Comparison of ENCODE assay signal across 30 cellular contexts in genomic region chr12:94743174-94743573, GRCh38.
"Had no signal": no experiment of that assay in that cellular context is flagged by ENCODE, and none has a peak within 500 bp of the region (broad histone marks: within the 10 kb centered on the region; RNA-seq: fewer than 3 reads in every experiment).

No MANE protein-coding gene starts in this region.

- ATAC-seq: activated CD8-positive, alpha-beta memory T cell treated with anti-CD3 and anti-CD28 coated beads, Interleukin-2, amount 10 ng/mL, durations not matched to agents 7 days and 5 days; body of pancreas; naive thymus-derived CD8-positive, alpha-beta T cell; psoas muscle; T-cell; upper lobe of right lung had no signal

- H2AFZ ChIP-seq: parathyroid adenoma had no signal

- H3K36me3 ChIP-seq: adrenal gland, suprapubic skin, tibial artery, upper lobe of right lung, WERI-Rb-1 had no signal

- H3K27me3 ChIP-seq: adrenal gland, body of pancreas, suprapubic skin, tibial artery, upper lobe of right lung had no signal

- H3K4me2 ChIP-seq: smooth muscle cell had no signal

- H3K27ac ChIP-seq: adrenal gland, body of pancreas, coronary artery, dorsolateral prefrontal cortex, parathyroid adenoma, psoas muscle, suprapubic skin, tibial artery, upper lobe of right lung, WERI-Rb-1 had no signal

- H3K9ac ChIP-seq: parathyroid adenoma had no signal

- H3K4me1 ChIP-seq: adrenal gland, body of pancreas, parathyroid adenoma, psoas muscle, suprapubic skin, tibial artery, upper lobe of right lung had no signal

- DNase-seq: activated CD4-positive, alpha-beta memory T cell treated with anti-CD3 and anti-CD28 coated beads, Interleukin-2, amount 10 ng/mL, durations not matched to agents 7 days and 5 days; activated CD4-positive, alpha-beta T cell treated with anti-CD3 and anti-CD28 coated beads, Interleukin-2, amount 10 ng/mL, durations not matched to agents 24 days and 14 days; activated CD8-positive, alpha-beta memory T cell treated with anti-CD3 and anti-CD28 coated beads, Interleukin-2, amount 10 ng/mL, durations not matched to agents 7 days and 5 days; activated effector memory CD4-positive, alpha-beta T cell treated with anti-CD3 and anti-CD28 coated beads, Interleukin-2, amount 50 U/mL, for 16 hours; activated naive CD4-positive, alpha-beta T cell treated with anti-CD3 and anti-CD28 coated beads for 36 hours; activated naive CD8-positive, alpha-beta T cell treated with anti-CD3 and anti-CD28 coated beads for 36 hours; adrenal gland; aorta; body of pancreas; dorsolateral prefrontal cortex; effector memory CD4-positive, alpha-beta T cell; erythroblast; head of caudate nucleus; hippocampal formation; mesenchymal stem cell; naive thymus-derived CD8-positive, alpha-beta T cell; nucleus accumbens; psoas muscle; stimulated activated CD4-positive, alpha-beta T cell treated with anti-CD3 and anti-CD28 coated beads, Interleukin-1b, Interleukin-23, amount 100 ng/mL, for 48 hours; stimulated activated CD4-positive, alpha-beta T cell treated with anti-CD3 and anti-CD28 coated beads, Interleukin-4, amount 100 ng/mL, for 4 hours; stimulated activated CD8-positive, alpha-beta memory T cell treated with anti-CD3 and anti-CD28 coated beads, Interleukin-4, amount 100 ng/mL, for 48 hours; stimulated activated naive CD4-positive, alpha-beta T cell; T-cell; tibial artery; upper lobe of right lung; WERI-Rb-1 had no signal

- H3K79me2 ChIP-seq: parathyroid adenoma had no signal

- H3K4me3 ChIP-seq: adrenal gland, body of pancreas, coronary artery, dorsolateral prefrontal cortex, psoas muscle, smooth muscle cell, suprapubic skin, tibial artery, upper lobe of right lung had no signal

- H3K9me3 ChIP-seq: adrenal gland, body of pancreas, psoas muscle, suprapubic skin, tibial artery, upper lobe of right lung had no signal
